In the genomic region with DNA sequence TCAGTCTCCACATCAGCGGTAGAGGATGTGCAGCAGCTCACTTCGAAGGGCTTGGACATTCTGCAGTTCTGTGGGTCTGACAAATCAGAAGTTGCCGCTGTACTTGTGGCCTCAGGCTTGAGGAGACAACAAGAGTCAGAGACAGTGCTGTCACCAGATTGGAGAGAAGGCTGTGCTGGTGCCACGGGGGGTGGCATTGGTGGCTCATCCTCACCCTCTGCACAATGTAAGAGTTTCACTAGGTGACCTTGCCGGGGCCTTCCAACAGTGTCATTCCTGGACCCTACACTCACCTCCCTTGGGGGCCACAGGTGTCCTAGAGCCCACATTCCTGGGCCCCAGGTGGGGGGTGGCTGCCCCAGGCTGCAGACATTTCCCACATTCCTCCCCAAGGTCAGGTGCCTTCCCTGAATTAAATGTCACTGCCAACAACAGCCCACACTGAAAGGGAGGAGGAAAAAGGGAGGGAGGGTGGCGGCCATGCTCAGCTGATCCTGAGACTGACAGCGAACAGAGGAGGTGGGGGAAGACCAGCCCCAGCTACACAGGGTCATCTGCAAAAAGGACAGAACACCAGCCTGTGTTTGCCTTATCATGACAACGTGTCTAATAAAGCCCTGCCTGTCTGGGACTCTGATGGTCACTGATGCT, we compare ENCODE assay signal across 9 cellular contexts. TPM values are rescaled to one million over a fixed set of nuclear protein-coding genes. Genes with fewer than 3 reads are reported as not detected.
DNase-seq lines count a peak whose midpoint lies in the region; ATAC-seq and TF ChIP-seq lines count a peak whose summit lies in the region.
"Had no signal": no experiment of that assay in that cellular context is flagged by ENCODE, and none has a peak within 500 bp of the region (broad histone marks: within the 10 kb centered on the region; RNA-seq: fewer than 3 reads in every experiment).

No MANE protein-coding gene starts in this region.

- H3K9me3 ChIP-seq in right cardiac atrium (ENCODE audit: control insufficient read depth, low read length): no peaks in the 10 kb centered on the region
- no peaks in the 10 kb centered on the region for H3K9me3 ChIP-seq in heart left ventricle
- H3K9me3 ChIP-seq: BE2C had no signal

- peak in 1 of 2 donors; percentile 18 for ATAC-seq in right cardiac atrium
- ATAC-seq in heart left ventricle: no peak
- peak; percentile 5 to 20 (median 14) for ATAC-seq in T-cell (replicated peaks in 1 of 4)

- H3K27ac Mint-ChIP-seq in T-cell (peak overlapping the region; percentile 86 to 87), type B pancreatic cell (peak overlapping the region; percentile 34)

- H3K36me3 ChIP-seq in heart left ventricle: no peaks in the 10 kb centered on the region
- H3K36me3 ChIP-seq: BE2C had no signal

- H3K4me3 ChIP-seq in right cardiac atrium (ENCODE audit: low read length) (no peak overlapping the region), heart left ventricle (no peak overlapping the region)

- CTCF ChIA-PET in T-cell (lab: Charles Lee): interaction anchor here (0.6 to 8.4 kb wide), 31 partner anchors 8 to 450 kb away, joined by 3 to 249 read pairs (median 4); partner anchors contain the start of gene NUAK2 (in 2 of the 2)

- H3K27me3 ChIP-seq in right cardiac atrium (ENCODE audit: control insufficient read depth, insufficient read depth) (no peaks in the 10 kb centered on the region), heart left ventricle (no peaks in the 10 kb centered on the region)
- H3K27me3 ChIP-seq: BE2C had no signal

- H3K9me3 Mint-ChIP-seq in T-cell: no peaks in the 10 kb centered on the region
- H3K9me3 Mint-ChIP-seq in type B pancreatic cell: no peaks in the 10 kb centered on the region

- intact Hi-C loops in right cardiac atrium (cut with DNase I) (loop anchor here in 3 of 4 donors (1.0 to 2.0 kb wide), 3 partner anchors 49 to 51 kb away; no protein-coding TSS in a partner anchor), heart left ventricle (cut with DNase I) (loop anchor here in 2 of 10 donors (1.0 to 10.0 kb wide), 3 partner anchors 51 to 251 kb away; no protein-coding TSS in a partner anchor)

- TF ChIP-seq POLR2A in heart left ventricle (IDR thresholded peaks at IDR 0.05): no peak
- no peak for TF ChIP-seq POLR2A in erythroblast (IDR thresholded peaks at IDR 0.05; ENCODE audit: low read length)

- H3K27ac ChIP-seq in right cardiac atrium (ENCODE audit: low read length): peak overlapping the region; percentile 19
- H3K27ac ChIP-seq in heart left ventricle: no peak overlapping the region

- POLR2A ChIA-PET in T-cell (lab: Charles Lee): interaction anchor here (1.0 kb wide), 3 partner anchors 12 to 80 kb away, joined by 3 to 5 read pairs (median 3); no protein-coding TSS in a partner anchor

- peaks cover 6% of the 10 kb centered on the region for H3K36me3 Mint-ChIP-seq in T-cell
- H3K36me3 Mint-ChIP-seq in type B pancreatic cell: no peaks in the 10 kb centered on the region

- TF ChIP-seq CTCF in heart left ventricle (IDR thresholded peaks at IDR 0.05) (no peak), type B pancreatic cell (conservative IDR thresholded peaks at IDR 0.05) (no peak)

- WGBS in right cardiac atrium: 67% methylated on average over 8 of the region's 8 CpGs
- 71 to 80% (median 78%) methylated on average over 8 of the region's 8 CpGs for WGBS in heart left ventricle, 4 donors

- peak overlapping the region in 1 of 3 donors; percentile 65 for H3K4me3 Mint-ChIP-seq in T-cell
- H3K4me3 Mint-ChIP-seq in type B pancreatic cell: no peak overlapping the region

- H3K27me3 Mint-ChIP-seq in T-cell (no peaks in the 10 kb centered on the region), type B pancreatic cell (no peaks in the 10 kb centered on the region)

- DNase-seq in right cardiac atrium (peak in 1 of 3 donors; percentile 41), heart left ventricle (no peak), T-cell (peak in 1 of 34 experiments; percentile 20), kidney glomerular epithelial cell (lab: John Stamatoyannopoulos, UW) (peak; percentile 63), type B pancreatic cell (ENCODE audit: extremely low spot score, unreplicated experiment) (no peak), erythroblast (lab: John Stamatoyannopoulos, UW) (no peak), Ammon's horn (ENCODE audit: low spot score) (no peak), hippocampal formation (lab: John Stamatoyannopoulos, UW) (no peak)

- H3K4me1 ChIP-seq in right cardiac atrium (ENCODE audit: control insufficient read depth, insufficient read depth, low read length) (peaks cover 7% of the 10 kb centered on the region), heart left ventricle (peaks cover 0 to 33% (median 11%) of the 10 kb centered on the region in 12 donors)
- H3K4me1 ChIP-seq: BE2C had no signal

- H3K4me1 Mint-ChIP-seq in T-cell (peaks cover 51 to 53% (median 53%) of the 10 kb centered on the region in 3 donors), type B pancreatic cell (ENCODE audit: unreplicated experiment) (no peaks in the 10 kb centered on the region)

RNA-seq across cellular contexts. Expression of gene TMCC2, which starts 46.4 kb away (rescaled TPM):
- 10 to 100 TPM in 3 of 4 donors, 1 to 10 TPM in 1; 6.5 to 15.9 (median 13.2) TPM for total RNA-seq in right cardiac atrium
- 15.7 TPM for polyA plus RNA-seq in right cardiac atrium
- 1 to 10 TPM in 8 of 9 donors, under 1 TPM in 1; 0.97 to 5.1 (median 2.1) TPM for total RNA-seq in heart left ventricle
- 1 to 10 TPM; 1.4 to 2.0 TPM for polyA plus RNA-seq in heart left ventricle
- 1 to 10 TPM; 1.0 to 3.3 (median 1.8) TPM for total RNA-seq in T-cell
- 3.0 and 6.2 TPM in 2 replicates for total RNA-seq in type B pancreatic cell (ENCODE audit: low replicate concordance)

RNA-seq across cellular contexts. Expression of gene NUAK2, which starts 47.4 kb away (rescaled TPM):
- total RNA-seq in right cardiac atrium (1 to 10 TPM in 3 of 4 donors, under 1 TPM in 1; 0.50 to 1.6 (median 1.4) TPM), heart left ventricle (1 to 10 TPM in 3 of 9 donors, under 1 TPM in 6; 0.25 to 2.6 (median 0.82) TPM), T-cell (10 to 100 TPM; 15.0 to 38.7 (median 32.7) TPM), type B pancreatic cell (ENCODE audit: low replicate concordance) (13.5 and 17.7 TPM in 2 replicates)
- polyA plus RNA-seq in right cardiac atrium (0.86 TPM), heart left ventricle (under 1 TPM; 0.46 to 0.50 TPM)

Comparison
In these comparisons a context has a peak if more than half of its experiments do, and no peak if none do; other contexts are left out.
1. ATAC-seq: peak in T-cell (4 of 4); none in heart left ventricle (0 of 4).